Comparison of ENCODE assay signal across 17 cellular contexts in genomic region chr1:25769625-25770024, GRCh38. TPM values are rescaled to one million over a fixed set of nuclear protein-coding genes. Genes with fewer than 3 reads are reported as not detected.
DNase-seq lines count a peak whose midpoint lies in the region; ATAC-seq and TF ChIP-seq lines count a peak whose summit lies in the region.
"Had no signal": no experiment of that assay in that cellular context is flagged by ENCODE, and none has a peak within 500 bp of the region (broad histone marks: within the 10 kb centered on the region; RNA-seq: fewer than 3 reads in every experiment).

No MANE protein-coding gene starts in this region.

- peaks cover 11% of the 10 kb centered on the region for H3K36me3 ChIP-seq in left ventricle myocardium inferior
- peaks cover 0 to 25% (median 0%) of the 10 kb centered on the region in 3 experiments for H3K36me3 ChIP-seq in naive thymus-derived CD4-positive, alpha-beta T cell (ENCODE audit: control insufficient read depth in 2 of 3, insufficient read depth in 3 of 3, low read length in 3 of 3)

- H3K27ac ChIP-seq in left ventricle myocardium inferior (replicated peaks): peak overlapping the region; percentile 71
- peak overlapping the region; percentile 77 for H3K27ac ChIP-seq in naive thymus-derived CD4-positive, alpha-beta T cell (ENCODE audit: low read depth, low read length)

- intact Hi-C loops in left ventricle myocardium inferior (cut with micrococcal nuclease) (no loop called here), left ventricle myocardium superior (cut with micrococcal nuclease) (no loop called here)
- intact Hi-C loops in naive thymus-derived CD4-positive, alpha-beta T cell (cut with micrococcal nuclease): no loop called here

- H3K36me3 Mint-ChIP-seq in activated T-helper 17 cell treated with anti-CD3 and anti-CD28 coated beads, Interleukin-2, amount 50 U/mL, for 72 hours (ENCODE audit: low read depth): no peaks in the 10 kb centered on the region
- peaks cover 4 to 33% (median 22%) of the 10 kb centered on the region in 5 donors for H3K36me3 Mint-ChIP-seq in naive thymus-derived CD4-positive, alpha-beta T cell

- CTCF ChIA-PET in naive thymus-derived CD4-positive, alpha-beta T cell (lab: Charles Lee): interaction anchor here (0.6 kb wide), 1 partner anchor 250 kb away, joined by 3 read pairs; no protein-coding TSS in a partner anchor

- H3K27me3 ChIP-seq in left ventricle myocardium inferior (ENCODE audit: low read depth): no peaks in the 10 kb centered on the region
- no peaks in the 10 kb centered on the region for H3K27me3 ChIP-seq in naive thymus-derived CD4-positive, alpha-beta T cell (ENCODE audit: control insufficient read depth in 2 of 2, insufficient read depth in 2 of 2, low read length in 2 of 2)

- H3K4me3 Mint-ChIP-seq in activated T-helper 17 cell treated with anti-CD3 and anti-CD28 coated beads, Interleukin-2, amount 50 U/mL, for 72 hours: no peak overlapping the region
- peak overlapping the region in 6 of 10 donors; percentile 56 to 91 (median 80) for H3K4me3 Mint-ChIP-seq in naive thymus-derived CD4-positive, alpha-beta T cell

- no peaks in the 10 kb centered on the region for H3K27me3 Mint-ChIP-seq in activated T-helper 17 cell treated with anti-CD3 and anti-CD28 coated beads, Interleukin-2, amount 50 U/mL, for 72 hours
- peaks cover 0 to 41% (median 0%) of the 10 kb centered on the region in 5 donors for H3K27me3 Mint-ChIP-seq in naive thymus-derived CD4-positive, alpha-beta T cell

- DNase-seq in left ventricle myocardium inferior: no peak
- DNase-seq in left ventricle myocardium superior: no peak
- no peak for DNase-seq in naive thymus-derived CD4-positive, alpha-beta T cell
- DNase-seq in glomerular visceral epithelial cell (ENCODE audit: extremely low spot score): no peak
- DNase-seq: Calu3, DMS53, IMR-90, Kasumi-1, NCI-H1105, NCI-H1694, NCI-H2107, NCI-H2227 treated with DMSO at 0.1 percent for 48 hours, NCI-H524 had no signal

- H3K27ac Mint-ChIP-seq in activated T-helper 17 cell treated with anti-CD3 and anti-CD28 coated beads, Interleukin-2, amount 50 U/mL, for 72 hours: peak overlapping the region; percentile 44
- H3K27ac Mint-ChIP-seq in naive thymus-derived CD4-positive, alpha-beta T cell: peak overlapping the region in 8 of 9 donors; percentile 93 to 99 (median 98)

- POLR2A ChIA-PET in naive thymus-derived CD4-positive, alpha-beta T cell (lab: Charles Lee): interaction anchor here (0.6 to 0.7 kb wide), 2 partner anchors 51 to 151 kb away, joined by 3 read pairs; no protein-coding TSS in a partner anchor

- no peak overlapping the region for H3K4me3 ChIP-seq in left ventricle myocardium inferior
- no peak overlapping the region for H3K4me3 ChIP-seq in naive thymus-derived CD4-positive, alpha-beta T cell (ENCODE audit: low read length)

- no peak for TF ChIP-seq CTCF in left ventricle myocardium inferior (IDR thresholded peaks at IDR 0.05; ENCODE audit: borderline replicate concordance)

- H3K9me3 ChIP-seq in left ventricle myocardium inferior (replicated peaks): no peaks in the 10 kb centered on the region
- H3K9me3 ChIP-seq in naive thymus-derived CD4-positive, alpha-beta T cell (ENCODE audit: control insufficient read depth in 2 of 3, low read length in 3 of 3): no peaks in the 10 kb centered on the region

- no peaks in the 10 kb centered on the region for H3K9me3 Mint-ChIP-seq in activated T-helper 17 cell treated with anti-CD3 and anti-CD28 coated beads, Interleukin-2, amount 50 U/mL, for 72 hours
- H3K9me3 Mint-ChIP-seq in naive thymus-derived CD4-positive, alpha-beta T cell: peaks cover 0 to 4% (median 0%) of the 10 kb centered on the region in 11 donors

- peaks cover 68% of the 10 kb centered on the region for H3K4me1 ChIP-seq in left ventricle myocardium inferior
- H3K4me1 ChIP-seq in naive thymus-derived CD4-positive, alpha-beta T cell (ENCODE audit: control insufficient read depth in 2 of 2, insufficient read depth in 2 of 2, low read length in 2 of 2): peaks cover 19 to 85% of the 10 kb centered on the region in 2 donors

- ATAC-seq in left ventricle myocardium superior (no peak), GM19452 (IDR thresholded peaks at IDR 0.05; ENCODE audit: unreplicated experiment) (no peak), GM19467 (IDR thresholded peaks at IDR 0.05; ENCODE audit: unreplicated experiment) (no peak)
- ATAC-seq in activated T-helper 17 cell treated with anti-CD3 and anti-CD28 coated beads, Interleukin-2, amount 50 U/mL, for 72 hours (replicated peaks): no peak
- ATAC-seq in naive thymus-derived CD4-positive, alpha-beta T cell: no peak
- ATAC-seq: Panc1 had no signal

- H3K4me1 Mint-ChIP-seq in activated T-helper 17 cell treated with anti-CD3 and anti-CD28 coated beads, Interleukin-2, amount 50 U/mL, for 72 hours: peaks cover 37% of the 10 kb centered on the region
- peaks cover 25 to 97% (median 81%) of the 10 kb centered on the region in 7 donors for H3K4me1 Mint-ChIP-seq in naive thymus-derived CD4-positive, alpha-beta T cell

RNA-seq across cellular contexts. Expression of gene SELENON, which starts 30.4 kb away (rescaled TPM):
- 45.2 TPM for total RNA-seq in left ventricle myocardium inferior
- total RNA-seq in left ventricle myocardium superior: 46.3 TPM
- 10 to 100 TPM; 10.2 to 13.2 TPM for total RNA-seq in activated T-helper 17 cell treated with anti-CD3 and anti-CD28 coated beads, Interleukin-2, amount 50 U/mL, for 72 hours
- total RNA-seq in naive thymus-derived CD4-positive, alpha-beta T cell: 10 to 100 TPM; 11.9 to 27.7 (median 25.8) TPM
- polyA plus RNA-seq in naive thymus-derived CD4-positive, alpha-beta T cell: 1 to 10 TPM; 2.6 to 5.6 TPM

RNA-seq across cellular contexts. Expression of gene MTFR1L, which starts 50.1 kb away (rescaled TPM):
- total RNA-seq in left ventricle myocardium inferior: 252 TPM
- 227 TPM for total RNA-seq in left ventricle myocardium superior
- total RNA-seq in activated T-helper 17 cell treated with anti-CD3 and anti-CD28 coated beads, Interleukin-2, amount 50 U/mL, for 72 hours: 10 to 100 TPM; 39.6 to 58.8 TPM
- total RNA-seq in naive thymus-derived CD4-positive, alpha-beta T cell: 10 to 100 TPM; 39.6 to 60.2 (median 42.3) TPM
- 10 to 100 TPM; 42.4 to 51.2 TPM for polyA plus RNA-seq in naive thymus-derived CD4-positive, alpha-beta T cell
